16 cellular contexts compared by ENCODE assay signal in the genomic region with DNA sequence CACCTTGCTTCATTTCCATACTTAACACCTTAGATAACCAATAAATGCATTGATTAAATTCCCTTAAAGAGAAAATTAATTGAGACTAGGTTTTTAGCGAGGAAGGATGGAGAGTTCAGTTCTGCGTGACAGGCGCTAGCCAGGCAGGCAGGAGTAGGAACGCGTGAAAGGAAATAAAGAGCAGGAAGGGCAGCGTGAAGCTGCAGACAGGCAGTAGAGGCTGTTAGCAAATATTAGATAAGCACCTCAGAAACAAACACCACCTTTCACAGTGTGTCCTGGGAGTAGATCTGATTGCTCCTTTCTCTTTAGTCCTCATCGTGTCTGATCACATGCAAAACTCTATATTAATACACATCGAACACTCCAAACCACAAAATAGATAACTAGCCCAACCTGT.
A peak's percentile ranks its signal among the peaks of the same experiment; 100 is the strongest.
DNase-seq lines count a peak whose midpoint lies in the region; ATAC-seq, FAIRE-seq and TF ChIP-seq lines count a peak whose summit lies in the region.
"Had no signal": no experiment of that assay in that cellular context is flagged by ENCODE, and none has a peak within 500 bp of the region (broad histone marks: within the 10 kb centered on the region; RNA-seq: fewer than 3 reads in every experiment).

No MANE protein-coding gene starts in this region.

- H3K27me3 ChIP-seq in left ventricle myocardium inferior (ENCODE audit: low read depth) = no peaks in the 10 kb centered on the region
- H3K27me3 ChIP-seq in pancreas = no peaks in the 10 kb centered on the region

- no peak for FAIRE-seq in pancreas (lab: Jason Lieb, UNC)
- FAIRE-seq: G401.6 had no signal

- peak in 3 of 4 donors; percentile 50 to 60 (median 59) for ATAC-seq in pancreas

- H3K27ac ChIP-seq in left ventricle myocardium inferior (replicated peaks) = no peak overlapping the region
- H3K27ac ChIP-seq in pancreas = no peak overlapping the region

- peak; percentile 58 for DNase-seq in DMS53 treated with DMSO at 0.1 percent for 48 hours (lab: John Stamatoyannopoulos, UW; ENCODE audit: unreplicated experiment)
- DNase-seq in NCI-H510A (lab: John Stamatoyannopoulos, UW) = peak; percentile 10
- DNase-seq in left ventricle myocardium inferior = no peak
- DNase-seq in pancreas = no peak
- no peak for DNase-seq in 8988T
- DNase-seq in retina = no peak
- no peak for DNase-seq in NCI-H774 (lab: John Stamatoyannopoulos, UW)
- DNase-seq: Calu3; CD4-positive, CD25-positive, alpha-beta regulatory T cell; DND-41; HCEC 1CT; NCI-H1417 treated with DMSO at 0.1 percent for 48 hours; NCI-H1930; NCI-H2171 treated with DMSO at 0.1 percent for 48 hours; NCI-H446 treated with DMSO at 0.1 percent for 48 hours had no signal

- no peaks in the 10 kb centered on the region for H3K36me3 ChIP-seq in left ventricle myocardium inferior
- no peaks in the 10 kb centered on the region for H3K36me3 ChIP-seq in pancreas

- H3K4me1 ChIP-seq in left ventricle myocardium inferior = peaks cover 10% of the 10 kb centered on the region
- H3K4me1 ChIP-seq in pancreas = no peaks in the 10 kb centered on the region

- H3K4me3 ChIP-seq in left ventricle myocardium inferior = peak overlapping the region; percentile 30
- no peak overlapping the region for H3K4me3 ChIP-seq in pancreas

- H3K9me3 ChIP-seq in left ventricle myocardium inferior (replicated peaks) (no peaks in the 10 kb centered on the region), pancreas (no peaks in the 10 kb centered on the region)

- TF ChIP-seq CTCF in left ventricle myocardium inferior (IDR thresholded peaks at IDR 0.05; ENCODE audit: borderline replicate concordance) (no peak), pancreas (IDR thresholded peaks at IDR 0.05) (no peak)

- intact Hi-C loops in left ventricle myocardium inferior (cut with micrococcal nuclease) = no loop called here
- intact Hi-C loops in pancreas (cut with DNase I) = no loop called here

- 13 to 16% methylated on average over 8 of the region's 8 CpGs for WGBS in pancreas, 2 donors

Comparison
In these comparisons a context has a peak if more than half of its experiments do, and no peak if none do; other contexts are left out.
1. DNase-seq: peak in DMS53 treated with DMSO at 0.1 percent for 48 hours (single experiment) and NCI-H510A (single experiment); none in left ventricle myocardium inferior (single experiment), pancreas (0 of 6), 8988T (single experiment), retina (single experiment) and NCI-H774 (single experiment).